In the genomic region with DNA sequence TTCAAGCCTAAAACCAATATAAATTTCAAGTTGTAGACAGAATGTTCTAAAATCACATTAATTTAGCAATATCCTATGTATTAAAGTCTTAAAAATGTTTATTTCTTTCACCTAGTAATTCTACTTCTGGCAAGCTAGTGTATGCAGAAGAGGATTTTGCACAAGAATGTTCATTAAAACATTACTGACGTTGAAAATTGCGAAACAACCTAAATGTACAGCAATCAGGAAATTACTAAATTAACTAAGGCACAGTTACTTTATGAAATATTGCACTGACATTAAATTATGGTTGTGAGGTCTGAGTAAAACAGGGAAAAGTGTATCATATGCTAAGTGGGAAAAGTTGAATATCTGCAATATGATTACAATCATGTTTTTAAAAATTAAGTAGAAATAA, we compare ENCODE assay signal across 16 cellular contexts.
"Had no signal": no experiment of that assay in that cellular context is flagged by ENCODE, and none has a peak within 500 bp of the region (broad histone marks: within the 10 kb centered on the region; RNA-seq: fewer than 3 reads in every experiment).

No MANE protein-coding gene starts in this region.

- H3K27ac Mint-ChIP-seq: activated naive CD8-positive, alpha-beta T cell; naive B cell; stimulated activated effector memory CD8-positive, alpha-beta T cell treated with anti-CD3 and anti-CD28 coated beads, Interleukin-12 subunit alpha, Interleukin-12 subunit beta, amount 100 ng/mL, for 72 hours; T-helper 1 cell treated with Interleukin-12 subunit alpha and Interleukin-12 subunit beta and Interleukin-4 antibody, amounts not matched to agents 30 μg/mL and 1 μg/mL, for 36 hours had no signal

- ATAC-seq: activated CD4-positive, CD25-positive, alpha-beta regulatory T cell treated with anti-CD3 and anti-CD28 coated beads, Interleukin-2, amount 50 U/mL, for 24 hours; esophagus mucosa; left cardiac atrium; stimulated activated effector memory CD8-positive, alpha-beta T cell treated with anti-CD3 and anti-CD28 coated beads, Interleukin-12 subunit alpha, Interleukin-12 subunit beta, amount 100 ng/mL, for 72 hours had no signal

- H3K9ac ChIP-seq: parathyroid adenoma had no signal

- H3K79me2 ChIP-seq: parathyroid adenoma had no signal

- H3K4me3 Mint-ChIP-seq: activated naive CD8-positive, alpha-beta T cell; naive B cell; stimulated activated effector memory CD8-positive, alpha-beta T cell treated with anti-CD3 and anti-CD28 coated beads, Interleukin-12 subunit alpha, Interleukin-12 subunit beta, amount 100 ng/mL, for 72 hours; T-helper 1 cell treated with Interleukin-12 subunit alpha and Interleukin-12 subunit beta and Interleukin-4 antibody, amounts not matched to agents 30 μg/mL and 1 μg/mL, for 36 hours had no signal

- H3K27me3 Mint-ChIP-seq: activated naive CD8-positive, alpha-beta T cell; naive B cell had no signal

- FAIRE-seq: bronchial epithelial cell, endometrium had no signal

- H3K36me3 Mint-ChIP-seq: naive B cell had no signal

- H3K9me3 Mint-ChIP-seq: naive B cell; stimulated activated effector memory CD8-positive, alpha-beta T cell treated with anti-CD3 and anti-CD28 coated beads, Interleukin-12 subunit alpha, Interleukin-12 subunit beta, amount 100 ng/mL, for 72 hours had no signal

- H3K4me1 ChIP-seq: parathyroid adenoma had no signal

- H2AFZ ChIP-seq: parathyroid adenoma had no signal

- H3K4me3 ChIP-seq: lung had no signal

- H3K27ac ChIP-seq: parathyroid adenoma had no signal

- DNase-seq: activated effector memory CD4-positive, alpha-beta T cell treated with Interleukin-2 at 50 U/mL for 16 hours; aorta; left cardiac atrium; naive B cell; retina; substantia nigra; trophoblast cell had no signal
